Comparison of ENCODE assay signal across 13 cellular contexts in the genomic region with DNA sequence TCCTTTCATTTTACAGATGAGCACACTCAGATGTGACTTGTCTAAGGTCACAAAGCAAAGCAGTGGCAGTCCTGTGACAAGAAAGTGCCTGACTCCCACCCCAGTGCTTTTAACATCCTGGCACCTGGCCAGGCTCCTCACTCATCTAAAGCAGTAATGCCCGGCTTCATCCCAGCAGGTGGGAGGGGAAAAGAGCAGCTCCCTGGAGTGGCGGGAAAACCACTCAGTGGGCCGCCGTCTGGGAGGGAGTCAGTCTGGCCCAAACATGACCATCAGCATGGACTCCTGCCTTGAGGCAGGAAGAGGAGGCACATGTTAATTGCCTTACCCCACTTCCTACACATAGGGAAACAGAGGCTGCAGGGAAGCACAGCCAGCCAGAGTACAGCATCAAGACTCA. TPM values are rescaled to one million over a fixed set of nuclear protein-coding genes. Genes with fewer than 3 reads are reported as not detected.
DNase-seq lines count a peak whose midpoint lies in the region; ATAC-seq and TF ChIP-seq lines count a peak whose summit lies in the region.
"Had no signal": no experiment of that assay in that cellular context is flagged by ENCODE, and none has a peak within 500 bp of the region (broad histone marks: within the 10 kb centered on the region; RNA-seq: fewer than 3 reads in every experiment).

No MANE protein-coding gene starts in this region.

- no peaks in the 10 kb centered on the region for H3K36me3 ChIP-seq in Caco-2 (ENCODE audit: control insufficient read depth, insufficient read depth, low read length)
- no peaks in the 10 kb centered on the region for H3K36me3 ChIP-seq in PC-9 (ENCODE audit: low read depth)
- H3K36me3 ChIP-seq in breast epithelium = no peaks in the 10 kb centered on the region
- H3K36me3 ChIP-seq: cardiac muscle cell, heart left ventricle had no signal

- CTCF ChIA-PET in Caco-2 (lab: Charles Lee) (interaction anchor here (2.4 kb wide), 1 partner anchor 10 kb away, joined by 11 read pairs; no protein-coding TSS in a partner anchor), PC-9 (lab: Charles Lee) (interaction anchor here (0.6 kb wide), 1 partner anchor 421 kb away, joined by 6 read pairs; no protein-coding TSS in a partner anchor)
- CTCF ChIA-PET in activated CD4-positive, alpha-beta memory T cell treated with anti-CD3 and anti-CD28 coated beads, Interleukin-2, amount 10 ng/mL, durations not matched to agents 7 days and 5 days (lab: Charles Lee) = interaction anchor here (0.5 to 1.1 kb wide), 2 partner anchors 70 to 91 kb away, joined by 5 to 6 read pairs; partner anchors contain the start of gene EPOP

- H3K4me3 ChIP-seq in Caco-2 (ENCODE audit: low read depth, low read length) (no peak overlapping the region), PC-9 (no peak overlapping the region), iPS-18c (ENCODE audit: insufficient read depth, low read depth, low read length) (0 out of 2 replicates have a peak overlapping the region, but pooled peaks have one; percentile 20), breast epithelium (no peak overlapping the region)

- no TSS peak for BruUV-seq in Caco-2 (replicated peaks; lab: Mats Ljungman, UMichigan)
- no TSS peak for BruUV-seq in PC-9 (replicated peaks; lab: Mats Ljungman, UMichigan)

- H3K9me2 ChIP-seq in PC-9 (ENCODE audit: insufficient read depth) = no peaks in the 10 kb centered on the region

- TF ChIP-seq CTCF in Caco-2 (IDR thresholded peaks at IDR 0.05; ENCODE audit: insufficient read depth in 1 of 2, low read depth in 1 of 2, low read length in 1 of 2, severe bottlenecking in 1 of 2, unreplicated experiment in 1 of 2) (no peak), PC-9 (conservative IDR thresholded peaks at IDR 0.05) (no peak), breast epithelium (IDR thresholded peaks at IDR 0.05) (no peak)

- no peak for ATAC-seq in GM19455 (IDR thresholded peaks at IDR 0.05; ENCODE audit: unreplicated experiment)
- ATAC-seq: heart left ventricle had no signal

- in situ Hi-C loops in KBM-7 (cut with MboI; ENCODE audit: low pct_unique_long_range_greater_than_20kb, low sequenced_read_pairs) = no loop called here

- H3K4me1 Mint-ChIP-seq in Caco-2 (ENCODE audit: low read depth, unreplicated experiment) = peaks cover 32% of the 10 kb centered on the region
- peaks cover 42% of the 10 kb centered on the region for H3K4me1 Mint-ChIP-seq in activated CD4-positive, alpha-beta memory T cell treated with anti-CD3 and anti-CD28 coated beads, Interleukin-2, amount 10 ng/mL, durations not matched to agents 7 days and 5 days

- TF ChIP-seq POLR2A in breast epithelium (IDR thresholded peaks at IDR 0.05) = no peak

- peaks cover 31% of the 10 kb centered on the region for H3F3A ChIP-seq in PC-9 (ENCODE audit: insufficient read depth, low read depth)

- POLR2A ChIA-PET in Caco-2 (lab: Charles Lee) (interaction anchor here (0.5 kb wide), 1 partner anchor 30 kb away, joined by 4 read pairs; no protein-coding TSS in a partner anchor), PC-9 (lab: Charles Lee; ENCODE audit: unreplicated experiment) (no interaction called here)
- POLR2A ChIA-PET in activated CD4-positive, alpha-beta memory T cell treated with anti-CD3 and anti-CD28 coated beads, Interleukin-2, amount 10 ng/mL, durations not matched to agents 7 days and 5 days (lab: Charles Lee) = interaction anchor here (0.9 to 1.1 kb wide), 2 partner anchors 14 to 17 kb away, joined by 3 read pairs; no protein-coding TSS in a partner anchor

- no peaks in the 10 kb centered on the region for H3K27me3 ChIP-seq in Caco-2 (replicated peaks; ENCODE audit: control insufficient read depth, insufficient read depth, low read length)
- no peaks in the 10 kb centered on the region for H3K27me3 ChIP-seq in PC-9 (ENCODE audit: insufficient read depth, low read depth)
- no peaks in the 10 kb centered on the region for H3K27me3 ChIP-seq in breast epithelium
- H3K27me3 ChIP-seq: cardiac muscle cell had no signal

- H3K27me3 Mint-ChIP-seq in Caco-2 (ENCODE audit: insufficient read depth, unreplicated experiment) = no peaks in the 10 kb centered on the region
- peaks cover 37% of the 10 kb centered on the region for H3K27me3 Mint-ChIP-seq in activated CD4-positive, alpha-beta memory T cell treated with anti-CD3 and anti-CD28 coated beads, Interleukin-2, amount 10 ng/mL, durations not matched to agents 7 days and 5 days

- no peak overlapping the region for H3K27ac ChIP-seq in PC-9
- H3K27ac ChIP-seq in breast epithelium = peak overlapping the region in 1 of 2 donors; percentile 93
- H3K27ac ChIP-seq: cardiac muscle cell had no signal

- H3K27ac Mint-ChIP-seq in Caco-2 (ENCODE audit: unreplicated experiment) = no peak overlapping the region
- no peak overlapping the region for H3K27ac Mint-ChIP-seq in activated CD4-positive, alpha-beta memory T cell treated with anti-CD3 and anti-CD28 coated beads, Interleukin-2, amount 10 ng/mL, durations not matched to agents 7 days and 5 days
- H3K27ac Mint-ChIP-seq: activated CD4-positive, alpha-beta memory T cell treated with anti-CD3 and anti-CD28 coated beads for 36 hours had no signal

- H3K36me3 Mint-ChIP-seq in Caco-2 (ENCODE audit: insufficient read depth, unreplicated experiment) = peaks cover 32% of the 10 kb centered on the region
- H3K36me3 Mint-ChIP-seq in activated CD4-positive, alpha-beta memory T cell treated with anti-CD3 and anti-CD28 coated beads, Interleukin-2, amount 10 ng/mL, durations not matched to agents 7 days and 5 days (ENCODE audit: low read depth) = no peaks in the 10 kb centered on the region
- H3K36me3 Mint-ChIP-seq: activated CD4-positive, alpha-beta memory T cell treated with anti-CD3 and anti-CD28 coated beads for 36 hours had no signal

- peak overlapping the region; percentile 86; the same call in 1 of the 2 replicates for H3K4me2 ChIP-seq in PC-9

- H2AFZ ChIP-seq in PC-9 = no peak overlapping the region

- no peaks in the 10 kb centered on the region for H3K9me3 Mint-ChIP-seq in Caco-2 (ENCODE audit: unreplicated experiment)
- no peaks in the 10 kb centered on the region for H3K9me3 Mint-ChIP-seq in activated CD4-positive, alpha-beta memory T cell treated with anti-CD3 and anti-CD28 coated beads, Interleukin-2, amount 10 ng/mL, durations not matched to agents 7 days and 5 days
- H3K9me3 Mint-ChIP-seq: activated CD4-positive, alpha-beta memory T cell treated with anti-CD3 and anti-CD28 coated beads for 36 hours had no signal

- H3K4me1 ChIP-seq in Caco-2 (peaks cover 25% of the 10 kb centered on the region), PC-9 (replicated peaks; ENCODE audit: insufficient read depth) (peaks cover 27% of the 10 kb centered on the region), breast epithelium (peaks cover 16 to 25% of the 10 kb centered on the region in 2 donors)

- H3K4me3 Mint-ChIP-seq in Caco-2 (ENCODE audit: unreplicated experiment) = peak overlapping the region; percentile 79
- no peak overlapping the region for H3K4me3 Mint-ChIP-seq in activated CD4-positive, alpha-beta memory T cell treated with anti-CD3 and anti-CD28 coated beads, Interleukin-2, amount 10 ng/mL, durations not matched to agents 7 days and 5 days
- H3K4me3 Mint-ChIP-seq: activated CD4-positive, alpha-beta memory T cell treated with anti-CD3 and anti-CD28 coated beads for 36 hours had no signal

- H3K9me3 ChIP-seq in Caco-2 (no peaks in the 10 kb centered on the region), PC-9 (ENCODE audit: insufficient read depth, low read depth) (no peaks in the 10 kb centered on the region), iPS-18c (ENCODE audit: control insufficient read depth, insufficient read depth, low read length) (peaks cover 5% of the 10 kb centered on the region), breast epithelium (no peaks in the 10 kb centered on the region)
- H3K9me3 ChIP-seq: heart left ventricle had no signal

- H4K20me1 ChIP-seq in PC-9 (ENCODE audit: insufficient read depth) = peaks cover 52% of the 10 kb centered on the region

- H3K79me2 ChIP-seq in PC-9 (ENCODE audit: low read depth) = peaks cover 85% of the 10 kb centered on the region

- intact Hi-C loops in Caco-2 (cut with micrococcal nuclease; ENCODE audit: unreplicated experiment) = no loop called here
- intact Hi-C loops in PC-9 (cut with micrococcal nuclease; ENCODE audit: unreplicated experiment) = no loop called here
- intact Hi-C loops in breast epithelium (cut with DNase I; ENCODE audit: low total_unique reads) = no loop called here

- DNase-seq in Caco-2 = no peak
- DNase-seq in KBM-7 = peak; percentile 31
- no peak for DNase-seq in PC-9
- DNase-seq in activated gamma-delta T cell (lab: John Stamatoyannopoulos, UW) = no peak
- DNase-seq in activated CD4-positive, alpha-beta memory T cell treated with anti-CD3 and anti-CD28 coated beads, Interleukin-2, amount 10 ng/mL, durations not matched to agents 7 days and 5 days = no peak
- DNase-seq in breast epithelium (ENCODE audit: low spot score in 2 of 2) = no peak
- DNase-seq: activated CD4-positive, alpha-beta memory T cell treated with anti-CD3 and anti-CD28 coated beads for 36 hours; GF-D8; occipital lobe had no signal

RNA-seq across cellular contexts. Expression of gene PCGF2, which starts 2.6 kb away (rescaled TPM):
- 91.3 and 95.1 TPM in 2 replicates for total RNA-seq in Caco-2 (2022)
- 26.9 and 43.3 TPM in 2 replicates for total RNA-seq in PC-9 (2021)
- total RNA-seq in activated CD4-positive, alpha-beta memory T cell treated with anti-CD3 and anti-CD28 coated beads, Interleukin-2, amount 10 ng/mL, durations not matched to agents 7 days and 5 days = 1 to 10 TPM; 2.6 to 3.3 TPM
- 1 to 10 TPM; 6.4 to 9.5 (median 9.3) TPM for total RNA-seq in breast epithelium

RNA-seq across cellular contexts. Expression of gene PSMB3, which starts 7.0 kb away (rescaled TPM):
- 427 and 465 TPM in 2 replicates for total RNA-seq in Caco-2 (2022)
- total RNA-seq in PC-9 (2021) = 262 and 278 TPM in 2 replicates
- total RNA-seq in activated CD4-positive, alpha-beta memory T cell treated with anti-CD3 and anti-CD28 coated beads, Interleukin-2, amount 10 ng/mL, durations not matched to agents 7 days and 5 days = 100 to 1,000 TPM; 241 to 242 TPM
- 100 to 1,000 TPM; 132 to 214 (median 167) TPM for total RNA-seq in breast epithelium

RNA-seq across cellular contexts. Expression of gene CISD3, which starts 15.4 kb away (rescaled TPM):
- total RNA-seq in Caco-2 (2022) = 16.6 and 18.3 TPM in 2 replicates
- 36.6 and 38.1 TPM in 2 replicates for total RNA-seq in PC-9 (2021)
- 10 to 100 TPM; 42.8 to 48.6 TPM for total RNA-seq in activated CD4-positive, alpha-beta memory T cell treated with anti-CD3 and anti-CD28 coated beads, Interleukin-2, amount 10 ng/mL, durations not matched to agents 7 days and 5 days
- 10 to 100 TPM in 2 of 3 donors, 1 to 10 TPM in 1; 8.9 to 15.0 (median 12.5) TPM for total RNA-seq in breast epithelium

RNA-seq across cellular contexts. Expression of gene MLLT6, which starts 40.5 kb away (rescaled TPM):
- 69.7 and 72.5 TPM in 2 replicates for total RNA-seq in Caco-2 (2022)
- total RNA-seq in PC-9 (2021) = 113 and 127 TPM in 2 replicates
- total RNA-seq in activated CD4-positive, alpha-beta memory T cell treated with anti-CD3 and anti-CD28 coated beads, Interleukin-2, amount 10 ng/mL, durations not matched to agents 7 days and 5 days = 100 to 1,000 TPM; 262 to 265 TPM
- 100 to 1,000 TPM in 1 of 3 donors, 10 to 100 TPM in 2; 41.9 to 101 (median 90.5) TPM for total RNA-seq in breast epithelium

RNA-seq across cellular contexts. Expression of gene PIP4K2B, which starts 53.8 kb away (rescaled TPM):
- 39.6 and 42.3 TPM in 2 replicates for total RNA-seq in Caco-2 (2022)
- total RNA-seq in PC-9 (2021) = 40.6 and 47.4 TPM in 2 replicates
- 10 to 100 TPM; 42.0 to 45.7 TPM for total RNA-seq in activated CD4-positive, alpha-beta memory T cell treated with anti-CD3 and anti-CD28 coated beads, Interleukin-2, amount 10 ng/mL, durations not matched to agents 7 days and 5 days
- 10 to 100 TPM; 43.0 to 52.8 (median 43.6) TPM for total RNA-seq in breast epithelium
